In the genomic region with DNA sequence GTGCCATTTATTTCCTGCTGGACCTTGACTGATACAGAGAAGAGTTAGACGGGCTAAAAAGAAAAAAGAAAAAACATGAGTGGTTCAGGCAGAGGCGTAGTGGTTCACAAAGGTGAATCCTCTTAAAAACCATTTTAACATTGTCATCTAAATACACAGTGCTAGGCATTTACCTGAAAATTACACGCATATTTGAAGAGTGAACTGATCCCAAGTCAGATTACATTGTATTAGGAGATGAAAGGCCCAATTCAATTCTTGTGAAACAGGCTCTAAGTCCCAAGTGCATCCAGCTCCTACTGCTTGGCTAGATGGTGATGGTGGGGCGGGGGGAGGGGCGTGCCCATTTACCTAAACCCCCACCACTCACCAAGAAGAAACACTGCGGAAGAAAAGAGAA, we compare ENCODE assay signal across 26 cellular contexts.
"Had no signal": no experiment of that assay in that cellular context is flagged by ENCODE, and none has a peak within 500 bp of the region (broad histone marks: within the 10 kb centered on the region; RNA-seq: fewer than 3 reads in every experiment).

No MANE protein-coding gene starts in this region.

- H3K36me3 ChIP-seq: stomach, suprapubic skin, thoracic aorta, thyroid gland, tibial artery, tibial nerve, transverse colon, upper lobe of left lung, upper lobe of right lung, uterus, vagina had no signal

- H3K4me3 ChIP-seq: stomach, suprapubic skin, testis, thoracic aorta, thyroid gland, tibial artery, tibial nerve, transverse colon, upper lobe of left lung, upper lobe of right lung, uterus, vagina had no signal

- H3K27me3 ChIP-seq: stomach, suprapubic skin, testis, thyroid gland, tibial artery, tibial nerve, transverse colon, upper lobe of left lung, upper lobe of right lung, uterus, vagina had no signal

- DNase-seq: stimulated activated CD4-positive, alpha-beta T cell treated with anti-CD3 and anti-CD28 coated beads, Interleukin-2, amount 100 ng/mL, for 48 hours; stimulated activated CD4-positive, alpha-beta T cell treated with anti-CD3 and anti-CD28 coated beads, Interleukin-4, amount 100 ng/mL, for 1 hour; stimulated activated CD4-positive, alpha-beta T cell treated with anti-CD3 and anti-CD28 coated beads, Interleukin-4, amount 100 ng/mL, for 24 hours; stimulated activated CD4-positive, alpha-beta T cell treated with anti-CD3 and anti-CD28 coated beads, Interleukin-4, amount 100 ng/mL, for 4 hours; stimulated activated CD8-positive, alpha-beta memory T cell treated with anti-CD3 and anti-CD28 coated beads, Interleukin-4, amount 100 ng/mL, for 48 hours; stimulated activated naive B cell treated with anti-CD40 and anti-IgM and Interleukin-4, amounts not matched to agents 10 μg/mL and 1 μg/mL and 100 μg/mL, for 72 hours; stimulated activated naive CD4-positive, alpha-beta T cell; stimulated activated naive CD4-positive, alpha-beta T cell treated with Interleukin-2 at 50 U/mL for 16 hours; stimulated activated naive CD8-positive, alpha-beta T cell treated with anti-CD3 and anti-CD28 coated beads, Interleukin-15, amount 100 ng/mL, for 72 hours; stimulated activated naive CD8-positive, alpha-beta T cell treated with anti-CD3 and anti-CD28 coated beads, Interleukin-15, Interleukin-2, amounts not matched to agents 100 U/mL and 50 U/mL, for 24 hours; stomach; substantia nigra; testis; thyroid gland; tibial artery; transverse colon; upper lobe of left lung; upper lobe of right lung; uterus had no signal

- H3K4me1 ChIP-seq: suprapubic skin, upper lobe of left lung, uterus, vagina had no signal

- FAIRE-seq: urothelium cell line had no signal

- H3K27ac ChIP-seq: stomach, suprapubic skin, testis, thoracic aorta, thyroid gland, tibial artery, tibial nerve, transverse colon, upper lobe of left lung, upper lobe of right lung, uterus, vagina had no signal

- H3K9me3 ChIP-seq: testis, thoracic aorta, thyroid gland, tibial artery, upper lobe of right lung, uterus, vagina had no signal

- ATAC-seq: stimulated activated effector memory CD8-positive, alpha-beta T cell treated with anti-CD3 and anti-CD28 coated beads, Interleukin-12 subunit alpha, Interleukin-12 subunit beta, amount 100 ng/mL, for 72 hours; stimulated activated memory B cell treated with anti-CD40 and anti-IgM and Interleukin-4, amounts not matched to agents 10 μg/mL and 1 μg/mL and 100 μg/mL, for 72 hours; stimulated activated naive B cell treated with anti-CD40 and anti-IgM and Interleukin-4, amounts not matched to agents 10 μg/mL and 1 μg/mL and 100 μg/mL, for 72 hours; stimulated activated naive CD8-positive, alpha-beta T cell treated with anti-CD3 and anti-CD28 coated beads, Interleukin-15, amount 100 ng/mL, for 72 hours; stimulated activated naive CD8-positive, alpha-beta T cell treated with anti-CD3 and anti-CD28 coated beads, Interleukin-15, Interleukin-2, amounts not matched to agents 100 U/mL and 50 U/mL, for 24 hours; upper lobe of right lung had no signal
